8 cellular contexts compared by ENCODE assay signal in genomic region chr2:101150306-101151140, GRCh38. TPM values are rescaled to one million over a fixed set of nuclear protein-coding genes. Genes with fewer than 3 reads are reported as not detected.
DNase-seq lines count a peak whose midpoint lies in the region; ATAC-seq, FAIRE-seq and TF ChIP-seq lines count a peak whose summit lies in the region.

No MANE protein-coding gene starts in this region.

- H3K36me3 ChIP-seq in KMS-11 (ENCODE audit: insufficient read depth), result no peaks in the 10 kb centered on the region
- no peaks in the 10 kb centered on the region for H3K36me3 ChIP-seq in pancreas

- no peak for TF ChIP-seq CTCF in AG04450 (IDR thresholded peaks at IDR 0.05; ENCODE audit: low read depth, low read length)
- TF ChIP-seq CTCF in KMS-11 (conservative IDR thresholded peaks at IDR 0.05; ENCODE audit: low read depth, low read length), result no peak
- no peak for TF ChIP-seq CTCF in pancreas (IDR thresholded peaks at IDR 0.05)

- H3K4me3 ChIP-seq in AG04450 (ENCODE audit: low read depth, low read length) (peak overlapping the region; percentile 58), KMS-11 (IDR thresholded peaks at IDR 0.05; ENCODE audit: insufficient read depth, low read depth, low read length) (peak overlapping the region; percentile 37), pancreas (peak overlapping the region; percentile 77 to 93 (median 86))

- DNase-seq in AG04450 (ENCODE audit: low read depth, low spot score) (no peak), head of caudate nucleus (peak in 34 of 42 donors; percentile 7 to 57 (median 22)), pancreas (peak; percentile 46 to 86 (median 62)), NCI-H1694 treated with DMSO at 0.1 percent for 48 hours (lab: John Stamatoyannopoulos, UW) (no peak), amniotic stem cell (lab: John Stamatoyannopoulos, UW) (no peak)
- DNase-seq in activated T-cell treated with anti-CD3 and anti-CD28 coated beads, Interleukin-2, amount 50 U/mL, for 48 hours, result peak; percentile 38 to 46

- no peaks in the 10 kb centered on the region for H4K20me1 ChIP-seq in KMS-11 (ENCODE audit: insufficient read depth)

- peak overlapping the region; percentile 92 for H3K4me2 ChIP-seq in KMS-11

- POLR2A ChIA-PET in AG04450 (lab: Yijun Ruan, JAX), result interaction anchor here (0.5 to 1.3 kb wide), 3 partner anchors 10 to 355 kb away, joined by 3 to 4 read pairs (median 3); no protein-coding TSS in a partner anchor

- no peak overlapping the region for H3K27ac ChIP-seq in AG04450 (ENCODE audit: low read depth, low read length)
- H3K27ac ChIP-seq in KMS-11, result no peak overlapping the region
- H3K27ac ChIP-seq in pancreas, result peak overlapping the region; percentile 72 to 79 (median 74)

- H2AFZ ChIP-seq in KMS-11 (ENCODE audit: low read depth), result peak overlapping the region; percentile 85

- no peaks in the 10 kb centered on the region for H3K79me2 ChIP-seq in KMS-11 (ENCODE audit: insufficient read depth, low read depth)

- no peaks in the 10 kb centered on the region for H3K9me3 ChIP-seq in AG04450 (ENCODE audit: control insufficient read depth, insufficient read depth, low read length)
- H3K9me3 ChIP-seq in pancreas, result no peaks in the 10 kb centered on the region

- peaks cover 12% of the 10 kb centered on the region for H3K4me1 ChIP-seq in KMS-11 (ENCODE audit: low read depth, poor library complexity, severe bottlenecking)
- peaks cover 16 to 44% (median 40%) of the 10 kb centered on the region in 3 donors for H3K4me1 ChIP-seq in pancreas

- FAIRE-seq in pancreas (lab: Jason Lieb, UNC), result no peak

- 1% methylated on average over 63 to 76 of the region's 76 CpGs for WGBS in pancreas, 2 donors

- peak overlapping the region; percentile 22; the same call in 1 of the 2 replicates for H3K9ac ChIP-seq in KMS-11

- H3K27me3 ChIP-seq in AG04450 (ENCODE audit: control insufficient read depth, insufficient read depth, low read length) (peaks cover 26% of the 10 kb centered on the region), KMS-11 (ENCODE audit: insufficient read depth, low read depth) (0 out of 2 replicates have a peak, but pooled peaks cover 3% of the 10 kb centered on the region), pancreas (no peaks in the 10 kb centered on the region)

- CTCF ChIA-PET in AG04450 (lab: Charles Lee), result interaction anchor here (0.6 to 4.5 kb wide), 6 partner anchors 39 to 138 kb away, joined by 3 to 39 read pairs (median 4); no protein-coding TSS in a partner anchor

- ATAC-seq in GM19023 (IDR thresholded peaks at IDR 0.05; ENCODE audit: unreplicated experiment) (peak; percentile 26), pancreas (peak; percentile 38 to 63 (median 58))

- intact Hi-C loops in head of caudate nucleus (cut with DNase I), result loop anchor here (10.0 kb wide), 1 partner anchor 546 kb away; no protein-coding TSS in a partner anchor
- intact Hi-C loops in pancreas (cut with DNase I), result loop anchor here in 2 of 3 donors (5.0 kb wide), 3 partner anchors 113 to 138 kb away; no protein-coding TSS in a partner anchor

RNA-seq across cellular contexts. Expression of gene TBC1D8, which starts 0.7 kb away (rescaled TPM):
- 2.3 and 2.5 TPM in 2 replicates for polyA plus RNA-seq in AG04450 (2011; rRNA removed)
- 3.8 and 7.1 TPM in 2 replicates for polyA minus RNA-seq in AG04450 (2011; rRNA and poly(A)+ RNA removed)
- 10 to 100 TPM; 21.3 to 43.2 (median 31.1) TPM for total RNA-seq in pancreas
- 10 to 100 TPM; 37.1 to 46.2 TPM for polyA plus RNA-seq in pancreas

Comparison
In these comparisons a context has a peak if more than half of its experiments do, and no peak if none do; other contexts are left out.
1. DNase-seq: peak in activated T-cell treated with anti-CD3 and anti-CD28 coated beads, Interleukin-2, amount 50 U/mL, for 48 hours (2 of 2), head of caudate nucleus (34 of 42) and pancreas (6 of 6); none in AG04450 (single experiment), NCI-H1694 treated with DMSO at 0.1 percent for 48 hours (single experiment) and amniotic stem cell (single experiment).
2. H3K27ac ChIP-seq: peak in pancreas (4 of 4); none in AG04450 (single experiment) and KMS-11 (single experiment).
3. RNA of gene TBC1D8, which starts 0.7 kb away (polyA plus RNA-seq): 37.1 to 46.2 TPM in pancreas; 2.3 to 2.5 TPM in AG04450; every median in the first group is over 10 times any median in the second.
4. Peak in every context shown above with its lines, with median percentiles within 50 percentile points of each other: H3K4me3 ChIP-seq.